ENCODE assay signal across 12 cellular contexts in genomic region chr22:35742342-35743100, GRCh38. TPM values are rescaled to one million over a fixed set of nuclear protein-coding genes. Genes with fewer than 3 reads are reported as not detected.
A peak's percentile ranks its signal among the peaks of the same experiment; 100 is the strongest.
DNase-seq lines count a peak whose midpoint lies in the region; ATAC-seq, FAIRE-seq and TF ChIP-seq lines count a peak whose summit lies in the region.
"Had no signal": no experiment of that assay in that cellular context is flagged by ENCODE, and none has a peak within 500 bp of the region (broad histone marks: within the 10 kb centered on the region; RNA-seq: fewer than 3 reads in every experiment).

No MANE protein-coding gene starts in this region.

- in situ Hi-C loops in K562 (cut with MboI) = no loop called here

- no peak for TF ChIP-seq POLR2A in K562 (conservative IDR thresholded peaks at IDR 0.05)

- DNase-seq in activated naive CD8-positive, alpha-beta T cell treated with anti-CD3 and anti-CD28 coated beads, Interleukin-2, amount 50 U/mL, for 24 hours = no peak
- no peak for DNase-seq in activated naive CD8-positive, alpha-beta T cell treated with anti-CD3 and anti-CD28 coated beads for 36 hours
- DNase-seq in K562 (ENCODE audit: extremely low read depth in 1 of 4, low spot score in 3 of 4) (peak; percentile 54 to 88 (median 67)), iris pigment epithelial cell (ENCODE audit: low read depth) (peak; percentile 81), upper lobe of right lung (no peak), activated gamma-delta T cell (lab: John Stamatoyannopoulos, UW) (no peak), GM19239 (ENCODE audit: insufficient read length, low spot score) (no peak)
- no peak for DNase-seq in activated T-helper 1 cell treated with anti-CD3 and anti-CD28 coated beads, Interleukin-12 subunit alpha, Interleukin-12 subunit beta, Interleukin-2, Interleukin-4 antibody, amounts not matched to agents 30 ng/mL and 10 ng/mL and 1 ng/mL, durations not matched to agents 14 hours and 24 hours and 36 hours (ENCODE audit: low spot score)
- DNase-seq: NCI-H69; stimulated activated naive CD4-positive, alpha-beta T cell had no signal

- BruUV-seq in K562 (replicated peaks; lab: Mats Ljungman, UMichigan) = TSS peak; percentile 14

- H3K9me3 ChIP-seq in K562 (replicated peaks; ENCODE audit: control insufficient read depth, insufficient read depth, low read depth, low read length) (no peaks in the 10 kb centered on the region), upper lobe of right lung (no peaks in the 10 kb centered on the region)

- 4% methylated on average over 9 of the region's 9 CpGs for WGBS in K562 (ENCODE audit: insufficient coverage, low coverage, missing lambda C conversion rate)

- no peak overlapping the region for H3K4me3 Mint-ChIP-seq in activated naive CD8-positive, alpha-beta T cell treated with anti-CD3 and anti-CD28 coated beads, Interleukin-2, amount 50 U/mL, for 24 hours
- H3K4me3 Mint-ChIP-seq in activated naive CD8-positive, alpha-beta T cell treated with anti-CD3 and anti-CD28 coated beads for 36 hours = no peak overlapping the region
- H3K4me3 Mint-ChIP-seq in activated T-helper 1 cell treated with anti-CD3 and anti-CD28 coated beads, Interleukin-12 subunit alpha, Interleukin-12 subunit beta, Interleukin-2, Interleukin-4 antibody, amounts not matched to agents 30 ng/mL and 10 ng/mL and 1 ng/mL, durations not matched to agents 14 hours and 24 hours and 36 hours = no peak overlapping the region

- H3K27ac ChIP-seq in K562 (ENCODE audit: extremely low read depth, low read depth, low read length) = peak overlapping the region; percentile 71
- H3K27ac ChIP-seq in upper lobe of right lung = peak overlapping the region; percentile 4
- H3K27ac ChIP-seq: parathyroid adenoma had no signal

- H3K4me1 ChIP-seq in K562 (replicated peaks in 1 of 2; ENCODE audit: control insufficient read depth in 2 of 2, insufficient read depth in 2 of 2, low read length in 2 of 2) (peaks cover 3 to 30% of the 10 kb centered on the region in 2 experiments; a peak in 4 of 5 replicates), upper lobe of right lung (no peaks in the 10 kb centered on the region)

- TF ChIP-seq RAD21 in K562 (CRISPR knock-in tag; conservative IDR thresholded peaks at IDR 0.05 in 1 of 2, IDR thresholded peaks at IDR 0.05 in 1 of 2) = no peak

- H3K36me3 Mint-ChIP-seq in activated naive CD8-positive, alpha-beta T cell treated with anti-CD3 and anti-CD28 coated beads, Interleukin-2, amount 50 U/mL, for 24 hours (ENCODE audit: low read depth) = no peaks in the 10 kb centered on the region
- no peaks in the 10 kb centered on the region for H3K36me3 Mint-ChIP-seq in activated naive CD8-positive, alpha-beta T cell treated with anti-CD3 and anti-CD28 coated beads for 36 hours
- H3K36me3 Mint-ChIP-seq in activated T-helper 1 cell treated with anti-CD3 and anti-CD28 coated beads, Interleukin-12 subunit alpha, Interleukin-12 subunit beta, Interleukin-2, Interleukin-4 antibody, amounts not matched to agents 30 ng/mL and 10 ng/mL and 1 ng/mL, durations not matched to agents 14 hours and 24 hours and 36 hours (ENCODE audit: low read depth) = no peaks in the 10 kb centered on the region

- H3K9ac ChIP-seq in K562 (ENCODE audit: insufficient read depth in 1 of 2, low read depth in 2 of 2, low read length in 2 of 2) = no peak overlapping the region; a peak in 1 of 4 replicates
- H3K9ac ChIP-seq: parathyroid adenoma had no signal

- no peaks in the 10 kb centered on the region for H3K9me3 Mint-ChIP-seq in activated naive CD8-positive, alpha-beta T cell treated with anti-CD3 and anti-CD28 coated beads, Interleukin-2, amount 50 U/mL, for 24 hours
- H3K9me3 Mint-ChIP-seq in activated naive CD8-positive, alpha-beta T cell treated with anti-CD3 and anti-CD28 coated beads for 36 hours = no peaks in the 10 kb centered on the region
- H3K9me3 Mint-ChIP-seq in activated T-helper 1 cell treated with anti-CD3 and anti-CD28 coated beads, Interleukin-12 subunit alpha, Interleukin-12 subunit beta, Interleukin-2, Interleukin-4 antibody, amounts not matched to agents 30 ng/mL and 10 ng/mL and 1 ng/mL, durations not matched to agents 14 hours and 24 hours and 36 hours = no peaks in the 10 kb centered on the region

- H3K36me3 ChIP-seq in K562 (ENCODE audit: control insufficient read depth, insufficient read depth, low read length) (0 out of 3 replicates have a peak, but pooled peaks cover 8% of the 10 kb centered on the region), upper lobe of right lung (peaks cover 27% of the 10 kb centered on the region)

- TF ChIP-seq EP300 in K562 (IDR thresholded peaks at IDR 0.05; ENCODE audit: low read length) = peak; percentile 82

- CTCF ChIA-PET in K562 (lab: Yijun Ruan, JAX; ENCODE audit: low intra/inter-chr PET ratio) = no interaction called here

- no peak overlapping the region for H3K4me3 ChIP-seq in K562
- no peak overlapping the region for H3K4me3 ChIP-seq in upper lobe of right lung

- FAIRE-seq in K562 (lab: Jason Lieb, UNC) (peak; percentile 97), GM19239 (lab: Jason Lieb, UNC) (no peak)

- no peak for TF ChIP-seq CTCF in K562 (IDR thresholded peaks at IDR 0.05 in 2 of 3, conservative IDR thresholded peaks at IDR 0.05 in 1 of 3; ENCODE audit: insufficient read depth in 2 of 3, low read depth in 1 of 3, low read length in 3 of 3)
- TF ChIP-seq CTCF in upper lobe of right lung (IDR thresholded peaks at IDR 0.05) = no peak

- H3K4me1 Mint-ChIP-seq in activated naive CD8-positive, alpha-beta T cell treated with anti-CD3 and anti-CD28 coated beads, Interleukin-2, amount 50 U/mL, for 24 hours = no peaks in the 10 kb centered on the region
- no peaks in the 10 kb centered on the region for H3K4me1 Mint-ChIP-seq in activated naive CD8-positive, alpha-beta T cell treated with anti-CD3 and anti-CD28 coated beads for 36 hours
- H3K4me1 Mint-ChIP-seq in activated T-helper 1 cell treated with anti-CD3 and anti-CD28 coated beads, Interleukin-12 subunit alpha, Interleukin-12 subunit beta, Interleukin-2, Interleukin-4 antibody, amounts not matched to agents 30 ng/mL and 10 ng/mL and 1 ng/mL, durations not matched to agents 14 hours and 24 hours and 36 hours (ENCODE audit: low read depth) = no peaks in the 10 kb centered on the region

- peaks cover 7% of the 10 kb centered on the region for H3K27me3 Mint-ChIP-seq in activated naive CD8-positive, alpha-beta T cell treated with anti-CD3 and anti-CD28 coated beads, Interleukin-2, amount 50 U/mL, for 24 hours
- no peaks in the 10 kb centered on the region for H3K27me3 Mint-ChIP-seq in activated naive CD8-positive, alpha-beta T cell treated with anti-CD3 and anti-CD28 coated beads for 36 hours
- peaks cover 9% of the 10 kb centered on the region for H3K27me3 Mint-ChIP-seq in activated T-helper 1 cell treated with anti-CD3 and anti-CD28 coated beads, Interleukin-12 subunit alpha, Interleukin-12 subunit beta, Interleukin-2, Interleukin-4 antibody, amounts not matched to agents 30 ng/mL and 10 ng/mL and 1 ng/mL, durations not matched to agents 14 hours and 24 hours and 36 hours (ENCODE audit: insufficient read depth)

- peaks cover 3% of the 10 kb centered on the region for H3K9me1 ChIP-seq in K562 (ENCODE audit: control insufficient read depth, insufficient read depth, low read length)

- peak overlapping the region; percentile 11; the same call in 1 of the 2 replicates for H2AFZ ChIP-seq in K562 (ENCODE audit: low read depth, low read length)
- H2AFZ ChIP-seq: parathyroid adenoma had no signal

- intact Hi-C loops in K562 (cut with micrococcal nuclease) = no loop called here
- intact Hi-C loops in upper lobe of right lung (cut with DNase I) = no loop called here
- intact Hi-C loops in activated T-helper 1 cell treated with anti-CD3 and anti-CD28 coated beads, Interleukin-12 subunit alpha, Interleukin-12 subunit beta, Interleukin-2, Interleukin-4 antibody, amounts not matched to agents 30 ng/mL and 10 ng/mL and 1 ng/mL, durations not matched to agents 14 hours and 24 hours and 36 hours (cut with micrococcal nuclease) = no loop called here

- no peak overlapping the region for H3K27ac Mint-ChIP-seq in activated naive CD8-positive, alpha-beta T cell treated with anti-CD3 and anti-CD28 coated beads, Interleukin-2, amount 50 U/mL, for 24 hours
- H3K27ac Mint-ChIP-seq in activated naive CD8-positive, alpha-beta T cell treated with anti-CD3 and anti-CD28 coated beads for 36 hours = no peak overlapping the region
- H3K27ac Mint-ChIP-seq in activated T-helper 1 cell treated with anti-CD3 and anti-CD28 coated beads, Interleukin-12 subunit alpha, Interleukin-12 subunit beta, Interleukin-2, Interleukin-4 antibody, amounts not matched to agents 30 ng/mL and 10 ng/mL and 1 ng/mL, durations not matched to agents 14 hours and 24 hours and 36 hours = no peak overlapping the region

- ATAC-seq in activated naive CD8-positive, alpha-beta T cell treated with anti-CD3 and anti-CD28 coated beads, Interleukin-2, amount 50 U/mL, for 24 hours = peak; percentile 28
- ATAC-seq in K562 = peak; percentile 97
- ATAC-seq in upper lobe of right lung = no peak

- H3K79me2 ChIP-seq in K562 (ENCODE audit: control insufficient read depth, insufficient read depth, low read length) = no peaks in the 10 kb centered on the region
- H3K79me2 ChIP-seq: parathyroid adenoma had no signal

- peak overlapping the region; percentile 61 for H3K4me2 ChIP-seq in K562 (ENCODE audit: insufficient read depth, low read length)

- H3K27me3 ChIP-seq in K562 (ENCODE audit: control insufficient read depth in 2 of 2, insufficient read depth in 2 of 2, low read length in 2 of 2) = no peaks in the 10 kb centered on the region
- no peaks in the 10 kb centered on the region for H3K27me3 ChIP-seq in upper lobe of right lung

- no peaks in the 10 kb centered on the region for H4K20me1 ChIP-seq in K562 (replicated peaks; ENCODE audit: control insufficient read depth, insufficient read depth, low read length)

- POLR2A ChIA-PET in K562 (lab: Yijun Ruan, JAX) = interaction anchor here (0.6 to 1.5 kb wide), 3 partner anchors 17 to 415 kb away, joined by 3 read pairs; no protein-coding TSS in a partner anchor

RNA-seq across cellular contexts. Expression of gene APOL5, which starts 24.8 kb away (rescaled TPM):
- total RNA-seq in activated naive CD8-positive, alpha-beta T cell treated with anti-CD3 and anti-CD28 coated beads for 36 hours = not detected
- total RNA-seq in K562 (2011; cell fraction: chromatin; rRNA removed; ENCODE audit: low replicate concordance) = not detected in 2 replicates
- total RNA-seq in K562 (2011; cell fraction: nucleolus; rRNA removed) = not detected in 2 replicates
- not detected in 2 replicates for total RNA-seq in K562 (2011; cell fraction: nucleoplasm; rRNA removed)
- not detected in 2 replicates for total RNA-seq in K562 (2014; rRNA removed)
- not detected in 2 replicates for total RNA-seq in K562 (2014; rRNA removed; fragmentation: Illumina TruSeq; extraction: Trizol)
- not detected in 2 replicates for total RNA-seq in K562 (2015; rRNA removed; fragmentation: Illumina TruSeq; extraction: Trizol)
- not detected in 2 replicates for total RNA-seq in K562 (2021)
- not detected in 2 replicates for polyA plus RNA-seq in K562 (2011; rRNA removed)
- polyA plus RNA-seq in K562 (2011; cell fraction: cytosol; rRNA removed) = not detected in 2 replicates
- polyA plus RNA-seq in K562 (2011; cell fraction: nucleus; rRNA removed) = not detected in 2 replicates
- polyA plus RNA-seq in K562 (2012) = not detected in 2 replicates
- polyA plus RNA-seq in K562 (2014; fragmentation: Illumina TruSeq; extraction: Trizol) = not detected in 2 replicates
- not detected for polyA plus RNA-seq in K562 (2014; fragmentation: Nextera tagmentation; extraction: Ambion mirVana)
- polyA plus RNA-seq in K562 (2014; rRNA removed) = not detected in 2 replicates
- polyA minus RNA-seq in K562 (2011; rRNA and poly(A)+ RNA removed) = not detected in 2 replicates
- not detected in 2 replicates for polyA minus RNA-seq in K562 (2011; cell fraction: cytosol; rRNA and poly(A)+ RNA removed)
- not detected in 2 replicates for polyA minus RNA-seq in K562 (2011; cell fraction: nucleus; rRNA and poly(A)+ RNA removed)
- not detected for total RNA-seq in upper lobe of right lung
- total RNA-seq in activated T-helper 1 cell treated with anti-CD3 and anti-CD28 coated beads, Interleukin-12 subunit alpha, Interleukin-12 subunit beta, Interleukin-2, Interleukin-4 antibody, amounts not matched to agents 30 ng/mL and 10 ng/mL and 1 ng/mL, durations not matched to agents 14 hours and 24 hours and 36 hours = not detected in 2 replicates
- total RNA-seq: A673 had no signal

Comparison
In these comparisons a context has a peak if more than half of its experiments do, and no peak if none do; other contexts are left out.
1. DNase-seq: peak in K562 (4 of 4) and iris pigment epithelial cell (single experiment); none in activated naive CD8-positive, alpha-beta T cell treated with anti-CD3 and anti-CD28 coated beads, Interleukin-2, amount 50 U/mL, for 24 hours (single experiment), activated naive CD8-positive, alpha-beta T cell treated with anti-CD3 and anti-CD28 coated beads for 36 hours (single experiment), upper lobe of right lung (single experiment), activated gamma-delta T cell (single experiment), activated T-helper 1 cell treated with anti-CD3 and anti-CD28 coated beads, Interleukin-12 subunit alpha, Interleukin-12 subunit beta, Interleukin-2, Interleukin-4 antibody, amounts not matched to agents 30 ng/mL and 10 ng/mL and 1 ng/mL, durations not matched to agents 14 hours and 24 hours and 36 hours (single experiment) and GM19239 (single experiment).